ENCODE assay signal across 1 cellular context in genomic region chr12:30878034-30878433, GRCh38.
TF ChIP-seq lines count a peak whose summit lies in the region.

No MANE protein-coding gene starts in this region.

TF ChIP-seq in WTC11, 78 proteins besides CTCF, POLR2A, EP300 and RAD21 (continued from another document):
- no peak for TF ChIP-seq ZSCAN18 (CRISPR knock-in tag; IDR thresholded peaks at IDR 0.05)
- TF ChIP-seq GRHL2 (CRISPR knock-in tag; IDR thresholded peaks at IDR 0.05; ENCODE audit: insufficient replicate concordance, severe bottlenecking): no peak
- TF ChIP-seq MLX (CRISPR knock-in tag; IDR thresholded peaks at IDR 0.05): no peak
TF ChIP-seq in WTC11: peak in this region for 0.
